ENCODE assay signal across 12 cellular contexts in genomic region chr12:126480396-126480795, GRCh38.
"Had no signal": no experiment of that assay in that cellular context is flagged by ENCODE, and none has a peak within 500 bp of the region (broad histone marks: within the 10 kb centered on the region; RNA-seq: fewer than 3 reads in every experiment).

No MANE protein-coding gene starts in this region.

- H3K36me3 Mint-ChIP-seq: activated CD4-positive, alpha-beta memory T cell treated with anti-CD3 and anti-CD28 coated beads for 36 hours; activated naive CD8-positive, alpha-beta T cell had no signal

- DNase-seq: activated CD4-positive, alpha-beta memory T cell treated with anti-CD3 and anti-CD28 coated beads for 36 hours; activated CD4-positive, alpha-beta T cell treated with anti-CD3 and anti-CD28 coated beads for 4 hours; activated T-cell treated with anti-CD3 and anti-CD28 coated beads for 4 hours; dermis blood vessel endothelial cell; effector memory CD8-positive, alpha-beta T cell; left ventricle myocardium superior; ovary; spleen; stimulated activated naive B cell treated with anti-CD40 and anti-IgM and Interleukin-4, amounts not matched to agents 10 μg/mL and 1 μg/mL and 100 μg/mL, for 72 hours had no signal

- H3K4me3 ChIP-seq: ovary, spleen had no signal

- ATAC-seq: effector memory CD8-positive, alpha-beta T cell; left ventricle myocardium superior; stimulated activated naive B cell treated with anti-CD40 and anti-IgM and Interleukin-4, amounts not matched to agents 10 μg/mL and 1 μg/mL and 100 μg/mL, for 72 hours; WTC11 had no signal

- H3K9me3 ChIP-seq: ovary had no signal

- H3K27ac Mint-ChIP-seq: activated CD4-positive, alpha-beta memory T cell treated with anti-CD3 and anti-CD28 coated beads for 36 hours; activated naive CD8-positive, alpha-beta T cell; activated T-helper 1 cell treated with anti-CD3 and anti-CD28 coated beads, Interleukin-12 subunit alpha, Interleukin-12 subunit beta, Interleukin-2, Interleukin-4 antibody, amounts not matched to agents 30 ng/mL and 10 ng/mL and 1 ng/mL, durations not matched to agents 14 hours and 24 hours and 36 hours; effector memory CD8-positive, alpha-beta T cell; stimulated activated naive B cell treated with anti-CD40 and anti-IgM and Interleukin-4, amounts not matched to agents 10 μg/mL and 1 μg/mL and 100 μg/mL, for 72 hours; WTC11 had no signal

- H3K36me3 ChIP-seq: ovary, spleen had no signal

- H3K4me3 Mint-ChIP-seq: activated CD4-positive, alpha-beta memory T cell treated with anti-CD3 and anti-CD28 coated beads for 36 hours; activated naive CD8-positive, alpha-beta T cell; activated T-helper 1 cell treated with anti-CD3 and anti-CD28 coated beads, Interleukin-12 subunit alpha, Interleukin-12 subunit beta, Interleukin-2, Interleukin-4 antibody, amounts not matched to agents 30 ng/mL and 10 ng/mL and 1 ng/mL, durations not matched to agents 14 hours and 24 hours and 36 hours; effector memory CD8-positive, alpha-beta T cell; stimulated activated naive B cell treated with anti-CD40 and anti-IgM and Interleukin-4, amounts not matched to agents 10 μg/mL and 1 μg/mL and 100 μg/mL, for 72 hours; WTC11 had no signal

- H3K4me1 ChIP-seq: spleen had no signal

- H3K27me3 Mint-ChIP-seq: activated CD4-positive, alpha-beta memory T cell treated with anti-CD3 and anti-CD28 coated beads for 36 hours; activated naive CD8-positive, alpha-beta T cell; effector memory CD8-positive, alpha-beta T cell; stimulated activated naive B cell treated with anti-CD40 and anti-IgM and Interleukin-4, amounts not matched to agents 10 μg/mL and 1 μg/mL and 100 μg/mL, for 72 hours had no signal

- H3K4me1 Mint-ChIP-seq: stimulated activated naive B cell treated with anti-CD40 and anti-IgM and Interleukin-4, amounts not matched to agents 10 μg/mL and 1 μg/mL and 100 μg/mL, for 72 hours; WTC11 had no signal

- H3K27me3 ChIP-seq: ovary, spleen had no signal

- H3K27ac ChIP-seq: ovary, spleen had no signal
